In the genomic region with DNA sequence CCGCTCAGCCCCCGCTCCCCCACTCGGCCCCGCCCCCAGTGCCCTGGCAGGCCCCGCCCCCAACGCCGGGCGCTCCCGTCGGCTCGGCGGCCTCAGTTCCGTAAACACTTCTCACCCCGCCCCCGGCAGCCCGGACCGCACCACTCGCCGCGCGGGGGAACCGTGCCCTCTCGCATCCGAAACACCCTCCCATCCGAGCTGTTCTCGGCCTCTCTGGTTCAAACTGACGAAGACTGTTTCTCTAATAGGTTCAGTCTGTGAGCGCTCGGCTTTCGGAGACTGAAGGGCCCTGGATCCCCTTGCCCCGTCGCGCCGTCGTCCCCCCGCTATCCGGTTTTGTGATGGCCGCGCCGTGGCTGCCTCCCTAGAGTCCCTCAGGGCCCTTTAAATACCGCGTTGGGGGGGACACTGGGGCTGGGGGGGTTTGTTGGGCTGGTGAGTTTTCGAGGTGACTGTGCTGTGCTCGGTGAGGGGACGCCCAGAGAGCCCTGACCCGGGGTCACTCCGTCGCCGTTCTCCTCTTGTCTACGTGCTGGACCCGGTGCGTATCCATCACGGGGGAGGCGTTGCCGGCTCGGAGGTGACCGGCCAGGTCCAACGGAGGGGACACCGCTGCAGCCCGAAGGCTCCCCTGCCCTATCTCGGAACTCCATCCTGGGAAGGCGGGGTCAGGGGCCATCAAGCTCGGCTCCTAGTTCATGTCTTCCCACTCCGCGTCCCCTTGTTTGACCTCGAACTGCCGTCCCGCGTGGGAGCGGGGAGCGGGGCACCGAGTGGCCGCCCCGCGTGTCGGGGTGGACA, we compare ENCODE assay signal across 1 cellular context.
A peak's percentile ranks its signal among the peaks of the same experiment; 100 is the strongest.
TF ChIP-seq lines count a peak whose summit lies in the region.

A gene (plus strand): TSS at position 333 of the 801 bp plus-strand sequence. CDS start 8,343 bp downstream, outside the sequence.

TF ChIP-seq in HEK293, 187 proteins besides CTCF, POLR2A, EP300 and RAD21 (continued from another document and continues in another):
- TF ChIP-seq, protein P1, sequence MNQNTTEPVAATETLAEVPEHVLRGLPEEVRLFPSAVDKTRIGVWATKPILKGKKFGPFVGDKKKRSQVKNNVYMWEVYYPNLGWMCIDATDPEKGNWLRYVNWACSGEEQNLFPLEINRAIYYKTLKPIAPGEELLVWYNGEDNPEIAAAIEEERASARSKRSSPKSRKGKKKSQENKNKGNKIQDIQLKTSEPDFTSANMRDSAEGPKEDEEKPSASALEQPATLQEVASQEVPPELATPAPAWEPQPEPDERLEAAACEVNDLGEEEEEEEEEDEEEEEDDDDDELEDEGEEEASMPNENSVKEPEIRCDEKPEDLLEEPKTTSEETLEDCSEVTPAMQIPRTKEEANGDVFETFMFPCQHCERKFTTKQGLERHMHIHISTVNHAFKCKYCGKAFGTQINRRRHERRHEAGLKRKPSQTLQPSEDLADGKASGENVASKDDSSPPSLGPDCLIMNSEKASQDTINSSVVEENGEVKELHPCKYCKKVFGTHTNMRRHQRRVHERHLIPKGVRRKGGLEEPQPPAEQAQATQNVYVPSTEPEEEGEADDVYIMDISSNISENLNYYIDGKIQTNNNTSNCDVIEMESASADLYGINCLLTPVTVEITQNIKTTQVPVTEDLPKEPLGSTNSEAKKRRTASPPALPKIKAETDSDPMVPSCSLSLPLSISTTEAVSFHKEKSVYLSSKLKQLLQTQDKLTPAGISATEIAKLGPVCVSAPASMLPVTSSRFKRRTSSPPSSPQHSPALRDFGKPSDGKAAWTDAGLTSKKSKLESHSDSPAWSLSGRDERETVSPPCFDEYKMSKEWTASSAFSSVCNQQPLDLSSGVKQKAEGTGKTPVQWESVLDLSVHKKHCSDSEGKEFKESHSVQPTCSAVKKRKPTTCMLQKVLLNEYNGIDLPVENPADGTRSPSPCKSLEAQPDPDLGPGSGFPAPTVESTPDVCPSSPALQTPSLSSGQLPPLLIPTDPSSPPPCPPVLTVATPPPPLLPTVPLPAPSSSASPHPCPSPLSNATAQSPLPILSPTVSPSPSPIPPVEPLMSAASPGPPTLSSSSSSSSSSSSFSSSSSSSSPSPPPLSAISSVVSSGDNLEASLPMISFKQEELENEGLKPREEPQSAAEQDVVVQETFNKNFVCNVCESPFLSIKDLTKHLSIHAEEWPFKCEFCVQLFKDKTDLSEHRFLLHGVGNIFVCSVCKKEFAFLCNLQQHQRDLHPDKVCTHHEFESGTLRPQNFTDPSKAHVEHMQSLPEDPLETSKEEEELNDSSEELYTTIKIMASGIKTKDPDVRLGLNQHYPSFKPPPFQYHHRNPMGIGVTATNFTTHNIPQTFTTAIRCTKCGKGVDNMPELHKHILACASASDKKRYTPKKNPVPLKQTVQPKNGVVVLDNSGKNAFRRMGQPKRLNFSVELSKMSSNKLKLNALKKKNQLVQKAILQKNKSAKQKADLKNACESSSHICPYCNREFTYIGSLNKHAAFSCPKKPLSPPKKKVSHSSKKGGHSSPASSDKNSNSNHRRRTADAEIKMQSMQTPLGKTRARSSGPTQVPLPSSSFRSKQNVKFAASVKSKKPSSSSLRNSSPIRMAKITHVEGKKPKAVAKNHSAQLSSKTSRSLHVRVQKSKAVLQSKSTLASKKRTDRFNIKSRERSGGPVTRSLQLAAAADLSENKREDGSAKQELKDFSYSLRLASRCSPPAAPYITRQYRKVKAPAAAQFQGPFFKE (tag by site-specific recombination; IDR thresholded peaks at IDR 0.05; ENCODE audit: borderline replicate concordance) = no peak
- TF ChIP-seq ZNF140 (tag by site-specific recombination; IDR thresholded peaks at IDR 0.05) (no peak), ZNF112 (tag by site-specific recombination; IDR thresholded peaks at IDR 0.05) (no peak), ZNF324 (tag by site-specific recombination; IDR thresholded peaks at IDR 0.05) (peak; percentile 90), ZNF37A (tag by site-specific recombination; IDR thresholded peaks at IDR 0.05) (no peak), ZNF423 (tag by site-specific recombination; IDR thresholded peaks at IDR 0.05) (0 out of 2 replicates have a peak, but pooled peaks have one; percentile 10), ZNF335 (tag by site-specific recombination; conservative IDR thresholded peaks at IDR 0.05) (peak; percentile 75; the same call in 1 of the 2 replicates), ZNF302 (tag by site-specific recombination; IDR thresholded peaks at IDR 0.05; ENCODE audit: low read depth) (no peak), SALL2 (tag by site-specific recombination; IDR thresholded peaks at IDR 0.05; ENCODE audit: borderline replicate concordance) (no peak), YY1 (tag by site-specific recombination; IDR thresholded peaks at IDR 0.05) (0 out of 2 replicates have a peak, but pooled peaks have one; percentile 19), ZNF175 (tag by site-specific recombination; IDR thresholded peaks at IDR 0.05) (no peak), KLF7 (tag by site-specific recombination; IDR thresholded peaks at IDR 0.05; ENCODE audit: borderline replicate concordance) (peak; percentile 73; the same call in 1 of the 2 replicates), ZXDB (tag by site-specific recombination; IDR thresholded peaks at IDR 0.05) (peak; percentile 85), KLF9 (tag by site-specific recombination; IDR thresholded peaks at IDR 0.05; ENCODE audit: low read depth) (peak; percentile 73), ZIC2 (tag by site-specific recombination; IDR thresholded peaks at IDR 0.05) (no peak), ZNF16 (tag by site-specific recombination; IDR thresholded peaks at IDR 0.05; ENCODE audit: low read depth) (no peak), KLF16 (tag by site-specific recombination; IDR thresholded peaks at IDR 0.05) (peak; percentile 85; the same call in 1 of the 2 replicates), BCL11B (tag by site-specific recombination; IDR thresholded peaks at IDR 0.05; ENCODE audit: low read depth) (no peak), GLIS2 (tag by site-specific recombination; IDR thresholded peaks at IDR 0.05) (peak; percentile 87), ZNF747 (tag by site-specific recombination; IDR thresholded peaks at IDR 0.05) (no peak), ZNF146 (tag by site-specific recombination; IDR thresholded peaks at IDR 0.05) (no peak), ZNF501 (tag by site-specific recombination; IDR thresholded peaks at IDR 0.05) (0 out of 2 replicates have a peak, but pooled peaks have one; percentile 35), ZSCAN23 (tag by site-specific recombination; IDR thresholded peaks at IDR 0.05) (peak; percentile 76), ZNF274 (IDR thresholded peaks at IDR 0.05; ENCODE audit: low read length) (no peak), ZNF274 (tag by site-specific recombination; IDR thresholded peaks at IDR 0.05; ENCODE audit: borderline replicate concordance) (no peak), ZNF214 (tag by site-specific recombination; IDR thresholded peaks at IDR 0.05; ENCODE audit: borderline replicate concordance) (no peak), ZNF701 (tag by site-specific recombination; IDR thresholded peaks at IDR 0.05) (no peak), ZNF2 (tag by site-specific recombination; IDR thresholded peaks at IDR 0.05) (peak; percentile 39; the same call in 1 of the 2 replicates), ZBTB20 (tag by site-specific recombination; IDR thresholded peaks at IDR 0.05) (no peak), ZBTB8A (tag by site-specific recombination; IDR thresholded peaks at IDR 0.05) (peak; percentile 61), SP7 (tag by site-specific recombination; IDR thresholded peaks at IDR 0.05) (peak; percentile 75), ZNF121 (tag by site-specific recombination; IDR thresholded peaks at IDR 0.05) (no peak), GLI4 (tag by site-specific recombination; IDR thresholded peaks at IDR 0.05) (no peak), ZNF19 (tag by site-specific recombination; IDR thresholded peaks at IDR 0.05; ENCODE audit: low read depth) (no peak), ZNF426 (tag by site-specific recombination; IDR thresholded peaks at IDR 0.05) (no peak)
- TF ChIP-seq, protein P2, sequence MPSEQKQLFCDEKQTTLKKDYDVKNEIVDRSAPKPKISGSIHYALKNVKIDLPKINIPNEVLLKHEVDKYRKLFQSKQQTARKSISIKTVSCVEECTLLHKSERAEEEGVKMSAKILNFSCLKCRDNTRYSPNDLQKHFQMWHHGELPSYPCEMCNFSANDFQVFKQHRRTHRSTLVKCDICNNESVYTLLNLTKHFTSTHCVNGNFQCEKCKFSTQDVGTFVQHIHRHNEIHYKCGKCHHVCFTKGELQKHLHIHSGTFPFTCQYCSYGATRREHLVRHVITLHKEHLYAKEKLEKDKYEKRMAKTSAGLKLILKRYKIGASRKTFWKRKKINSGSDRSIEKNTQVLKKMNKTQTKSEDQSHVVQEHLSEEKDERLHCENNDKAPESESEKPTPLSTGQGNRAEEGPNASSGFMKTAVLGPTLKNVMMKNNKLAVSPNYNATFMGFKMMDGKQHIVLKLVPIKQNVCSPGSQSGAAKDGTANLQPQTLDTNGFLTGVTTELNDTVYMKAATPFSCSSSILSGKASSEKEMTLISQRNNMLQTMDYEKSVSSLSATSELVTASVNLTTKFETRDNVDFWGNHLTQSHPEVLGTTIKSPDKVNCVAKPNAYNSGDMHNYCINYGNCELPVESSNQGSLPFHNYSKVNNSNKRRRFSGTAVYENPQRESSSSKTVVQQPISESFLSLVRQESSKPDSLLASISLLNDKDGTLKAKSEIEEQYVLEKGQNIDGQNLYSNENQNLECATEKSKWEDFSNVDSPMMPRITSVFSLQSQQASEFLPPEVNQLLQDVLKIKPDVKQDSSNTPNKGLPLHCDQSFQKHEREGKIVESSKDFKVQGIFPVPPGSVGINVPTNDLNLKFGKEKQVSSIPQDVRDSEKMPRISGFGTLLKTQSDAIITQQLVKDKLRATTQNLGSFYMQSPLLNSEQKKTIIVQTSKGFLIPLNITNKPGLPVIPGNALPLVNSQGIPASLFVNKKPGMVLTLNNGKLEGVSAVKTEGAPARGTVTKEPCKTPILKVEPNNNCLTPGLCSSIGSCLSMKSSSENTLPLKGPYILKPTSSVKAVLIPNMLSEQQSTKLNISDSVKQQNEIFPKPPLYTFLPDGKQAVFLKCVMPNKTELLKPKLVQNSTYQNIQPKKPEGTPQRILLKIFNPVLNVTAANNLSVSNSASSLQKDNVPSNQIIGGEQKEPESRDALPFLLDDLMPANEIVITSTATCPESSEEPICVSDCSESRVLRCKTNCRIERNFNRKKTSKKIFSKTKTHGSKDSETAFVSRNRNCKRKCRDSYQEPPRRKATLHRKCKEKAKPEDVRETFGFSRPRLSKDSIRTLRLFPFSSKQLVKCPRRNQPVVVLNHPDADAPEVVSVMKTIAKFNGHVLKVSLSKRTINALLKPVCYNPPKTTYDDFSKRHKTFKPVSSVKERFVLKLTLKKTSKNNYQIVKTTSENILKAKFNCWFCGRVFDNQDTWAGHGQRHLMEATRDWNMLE (tag by site-specific recombination; conservative IDR thresholded peaks at IDR 0.05; ENCODE audit: low read depth) = peak; percentile 52; the same call in 1 of the 2 replicates
- TF ChIP-seq, protein P3, sequence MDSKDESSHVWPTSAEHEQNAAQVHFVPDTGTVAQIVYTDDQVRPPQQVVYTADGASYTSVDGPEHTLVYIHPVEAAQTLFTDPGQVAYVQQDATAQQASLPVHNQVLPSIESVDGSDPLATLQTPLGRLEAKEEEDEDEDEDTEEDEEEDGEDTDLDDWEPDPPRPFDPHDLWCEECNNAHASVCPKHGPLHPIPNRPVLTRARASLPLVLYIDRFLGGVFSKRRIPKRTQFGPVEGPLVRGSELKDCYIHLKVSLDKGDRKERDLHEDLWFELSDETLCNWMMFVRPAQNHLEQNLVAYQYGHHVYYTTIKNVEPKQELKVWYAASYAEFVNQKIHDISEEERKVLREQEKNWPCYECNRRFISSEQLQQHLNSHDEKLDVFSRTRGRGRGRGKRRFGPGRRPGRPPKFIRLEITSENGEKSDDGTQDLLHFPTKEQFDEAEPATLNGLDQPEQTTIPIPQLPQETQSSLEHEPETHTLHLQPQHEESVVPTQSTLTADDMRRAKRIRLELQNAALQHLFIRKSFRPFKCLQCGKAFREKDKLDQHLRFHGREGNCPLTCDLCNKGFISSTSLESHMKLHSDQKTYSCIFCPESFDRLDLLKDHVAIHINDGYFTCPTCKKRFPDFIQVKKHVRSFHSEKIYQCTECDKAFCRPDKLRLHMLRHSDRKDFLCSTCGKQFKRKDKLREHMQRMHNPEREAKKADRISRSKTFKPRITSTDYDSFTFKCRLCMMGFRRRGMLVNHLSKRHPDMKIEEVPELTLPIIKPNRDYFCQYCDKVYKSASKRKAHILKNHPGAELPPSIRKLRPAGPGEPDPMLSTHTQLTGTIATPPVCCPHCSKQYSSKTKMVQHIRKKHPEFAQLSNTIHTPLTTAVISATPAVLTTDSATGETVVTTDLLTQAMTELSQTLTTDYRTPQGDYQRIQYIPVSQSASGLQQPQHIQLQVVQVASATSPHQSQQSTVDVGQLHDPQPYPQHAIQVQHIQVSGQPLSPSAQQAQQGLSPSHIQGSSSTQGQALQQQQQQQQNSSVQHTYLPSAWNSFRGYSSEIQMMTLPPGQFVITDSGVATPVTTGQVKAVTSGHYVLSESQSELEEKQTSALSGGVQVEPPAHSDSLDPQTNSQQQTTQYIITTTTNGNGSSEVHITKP (tag by site-specific recombination; IDR thresholded peaks at IDR 0.05) = peak; percentile 100
- TF ChIP-seq, protein P4, sequence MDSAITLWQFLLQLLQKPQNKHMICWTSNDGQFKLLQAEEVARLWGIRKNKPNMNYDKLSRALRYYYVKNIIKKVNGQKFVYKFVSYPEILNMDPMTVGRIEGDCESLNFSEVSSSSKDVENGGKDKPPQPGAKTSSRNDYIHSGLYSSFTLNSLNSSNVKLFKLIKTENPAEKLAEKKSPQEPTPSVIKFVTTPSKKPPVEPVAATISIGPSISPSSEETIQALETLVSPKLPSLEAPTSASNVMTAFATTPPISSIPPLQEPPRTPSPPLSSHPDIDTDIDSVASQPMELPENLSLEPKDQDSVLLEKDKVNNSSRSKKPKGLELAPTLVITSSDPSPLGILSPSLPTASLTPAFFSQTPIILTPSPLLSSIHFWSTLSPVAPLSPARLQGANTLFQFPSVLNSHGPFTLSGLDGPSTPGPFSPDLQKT (IDR thresholded peaks at IDR 0.05; ENCODE audit: borderline replicate concordance, low read depth, low read length) = no peak
- TF ChIP-seq, protein P5, sequence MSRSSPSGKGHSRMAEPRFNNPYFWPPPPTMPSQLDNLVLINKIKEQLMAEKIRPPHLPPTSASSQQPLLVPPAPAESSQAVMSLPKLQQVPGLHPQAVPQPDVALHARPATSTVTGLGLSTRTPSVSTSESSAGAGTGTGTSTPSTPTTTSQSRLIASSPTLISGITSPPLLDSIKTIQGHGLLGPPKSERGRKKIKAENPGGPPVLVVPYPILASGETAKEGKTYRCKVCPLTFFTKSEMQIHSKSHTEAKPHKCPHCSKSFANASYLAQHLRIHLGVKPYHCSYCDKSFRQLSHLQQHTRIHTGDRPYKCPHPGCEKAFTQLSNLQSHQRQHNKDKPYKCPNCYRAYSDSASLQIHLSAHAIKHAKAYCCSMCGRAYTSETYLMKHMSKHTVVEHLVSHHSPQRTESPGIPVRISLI (tag by site-specific recombination; IDR thresholded peaks at IDR 0.05) = no peak
- TF ChIP-seq, protein P6, sequence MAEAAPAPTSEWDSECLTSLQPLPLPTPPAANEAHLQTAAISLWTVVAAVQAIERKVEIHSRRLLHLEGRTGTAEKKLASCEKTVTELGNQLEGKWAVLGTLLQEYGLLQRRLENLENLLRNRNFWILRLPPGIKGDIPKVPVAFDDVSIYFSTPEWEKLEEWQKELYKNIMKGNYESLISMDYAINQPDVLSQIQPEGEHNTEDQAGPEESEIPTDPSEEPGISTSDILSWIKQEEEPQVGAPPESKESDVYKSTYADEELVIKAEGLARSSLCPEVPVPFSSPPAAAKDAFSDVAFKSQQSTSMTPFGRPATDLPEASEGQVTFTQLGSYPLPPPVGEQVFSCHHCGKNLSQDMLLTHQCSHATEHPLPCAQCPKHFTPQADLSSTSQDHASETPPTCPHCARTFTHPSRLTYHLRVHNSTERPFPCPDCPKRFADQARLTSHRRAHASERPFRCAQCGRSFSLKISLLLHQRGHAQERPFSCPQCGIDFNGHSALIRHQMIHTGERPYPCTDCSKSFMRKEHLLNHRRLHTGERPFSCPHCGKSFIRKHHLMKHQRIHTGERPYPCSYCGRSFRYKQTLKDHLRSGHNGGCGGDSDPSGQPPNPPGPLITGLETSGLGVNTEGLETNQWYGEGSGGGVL (tag by site-specific recombination; IDR thresholded peaks at IDR 0.05) = peak; percentile 92
